In genomic region chr14:92456215-92457017, GRCh38 we compare ENCODE assay signal across 8 cellular contexts. TPM values are rescaled to one million over a fixed set of nuclear protein-coding genes. Genes with fewer than 3 reads are reported as not detected.
DNase-seq lines count a peak whose midpoint lies in the region; ATAC-seq and TF ChIP-seq lines count a peak whose summit lies in the region.

No MANE protein-coding gene starts in this region.

- TF ChIP-seq CTCF in choroid plexus epithelial cell (conservative IDR thresholded peaks at IDR 0.05; ENCODE audit: low read depth, low read length), result peak; percentile 87
- TF ChIP-seq CTCF in liver (IDR thresholded peaks at IDR 0.05; ENCODE audit: low read depth, low read length, missing input control), result peak; percentile 62

- H3K27me3 ChIP-seq in H7 (ENCODE audit: control insufficient read depth, insufficient read depth, low read length), result no peaks in the 10 kb centered on the region
- no peaks in the 10 kb centered on the region for H3K27me3 ChIP-seq in liver (ENCODE audit: control insufficient read depth in 4 of 4, insufficient read depth in 4 of 4, low read length in 3 of 4)

- H3K4me3 ChIP-seq in H7 (ENCODE audit: insufficient read depth, low read depth, low read length) (no peak overlapping the region), choroid plexus epithelial cell (ENCODE audit: low read depth, low read length) (no peak overlapping the region), liver (ENCODE audit: low read depth in 1 of 3, low read length in 3 of 3) (no peak overlapping the region)

- H3K27ac ChIP-seq in liver (ENCODE audit: low read depth in 1 of 2, low read length in 2 of 2), result no peak overlapping the region

- peaks cover 0 to under 1% (median 0%) of the 10 kb centered on the region in 4 donors for H3K4me1 ChIP-seq in liver (ENCODE audit: control insufficient read depth in 4 of 4, insufficient read depth in 4 of 4, low read length in 3 of 4)

- H3K36me3 ChIP-seq in H7 (replicated peaks; ENCODE audit: control insufficient read depth, insufficient read depth, low read length), result no peaks in the 10 kb centered on the region
- no peaks in the 10 kb centered on the region for H3K36me3 ChIP-seq in liver (ENCODE audit: control insufficient read depth in 4 of 4, insufficient read depth in 3 of 4, low read depth in 1 of 4, low read length in 3 of 4)

- WGBS in liver, result 67% methylated on average over 23 of the region's 23 CpGs

- no peaks in the 10 kb centered on the region for H3K9me3 ChIP-seq in liver (ENCODE audit: control insufficient read depth in 4 of 4, low read length in 3 of 4)

- ATAC-seq in HG02798 (IDR thresholded peaks at IDR 0.05; ENCODE audit: poor library complexity, unreplicated experiment) (no peak), HG03571 (IDR thresholded peaks at IDR 0.05; ENCODE audit: unreplicated experiment) (no peak)

- peak; percentile 85 to 93 for TF ChIP-seq RAD21 in liver (IDR thresholded peaks at IDR 0.05)

- peak; percentile 34 for DNase-seq in DMS153 treated with DMSO at 0.1 percent for 48 hours (lab: John Stamatoyannopoulos, UW; ENCODE audit: unreplicated experiment)
- peak; percentile 89 for DNase-seq in H7
- peak; percentile 62 for DNase-seq in OCI-M1 (lab: John Stamatoyannopoulos, UW)
- DNase-seq in choroid plexus epithelial cell (ENCODE audit: low read depth), result peak; percentile 86
- no peak for DNase-seq in stimulated activated naive CD4-positive, alpha-beta T cell (lab: John Stamatoyannopoulos, UW)

- no peak overlapping the region for H3K9ac ChIP-seq in liver (ENCODE audit: low read depth in 1 of 2, low read length in 2 of 2)

TF ChIP-seq in liver, 16 proteins besides CTCF, POLR2A, EP300 and RAD21:
- peak; percentile 19 for TF ChIP-seq NR2F2 (IDR thresholded peaks at IDR 0.05)
- TF ChIP-seq ZBTB33 (IDR thresholded peaks at IDR 0.05), result no peak
TF ChIP-seq in liver: peak in this region for 1.

RNA-seq across cellular contexts. Expression of gene RIN3, which starts 57.2 kb away (rescaled TPM):
- 0.15 and 0.76 TPM in 2 replicates for total RNA-seq in H7 (2014; rRNA removed; shearing (Covaris generic))
- 10 to 100 TPM in 1 of 2 donors, 1 to 10 TPM in 1; 6.8 to 15.6 TPM for total RNA-seq in liver
- 10 to 100 TPM in 1 of 2 donors, 1 to 10 TPM in 1; 5.0 to 11.1 TPM for polyA plus RNA-seq in liver

Comparison
In these comparisons a context has a peak if more than half of its experiments do, and no peak if none do; other contexts are left out.
1. DNase-seq: peak in DMS153 treated with DMSO at 0.1 percent for 48 hours (single experiment), H7 (single experiment), OCI-M1 (single experiment) and choroid plexus epithelial cell (single experiment); none in stimulated activated naive CD4-positive, alpha-beta T cell (0 of 6).